ENCODE assay signal across 1 cellular context in the genomic region with DNA sequence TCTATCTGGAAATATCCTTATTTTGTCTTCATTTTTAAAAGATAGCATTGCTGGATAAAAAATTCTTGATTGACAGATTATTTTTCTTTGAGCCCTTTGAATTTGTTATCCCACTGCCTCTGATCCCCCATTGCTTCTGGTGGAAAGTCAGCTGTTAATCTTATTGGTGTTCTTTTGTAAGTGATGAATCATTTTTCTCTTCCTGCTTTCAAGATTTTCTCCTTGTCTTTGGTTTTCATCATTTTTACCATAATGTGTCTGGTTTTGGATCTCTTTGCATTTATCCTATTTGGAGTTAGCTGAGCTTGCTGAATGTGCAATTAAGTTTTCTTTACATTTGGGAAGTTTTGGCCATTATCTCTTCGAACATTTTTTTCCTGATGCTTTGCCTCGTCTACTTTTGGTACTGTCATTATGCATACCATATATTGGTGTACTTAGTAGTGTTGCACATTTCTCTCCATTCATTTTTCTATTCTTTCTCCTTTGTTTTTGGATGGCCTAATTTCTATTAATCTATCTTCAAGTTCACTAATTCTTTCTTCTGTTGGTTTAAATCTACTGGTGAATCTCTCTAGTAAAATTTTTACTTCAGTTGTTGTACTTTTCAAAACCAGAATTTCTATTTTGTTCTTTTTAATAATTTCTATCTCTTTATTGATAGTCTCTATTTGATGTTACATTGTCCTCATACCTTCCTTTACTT.
TF ChIP-seq lines count a peak whose summit lies in the region.

No MANE protein-coding gene starts in this region.

TF ChIP-seq in K562, 482 proteins besides CTCF, POLR2A, EP300 and RAD21 (continued from another document and continues in another):
- peak; percentile 28; the same call in 1 of the 2 replicates for TF ChIP-seq C11orf30 (IDR thresholded peaks at IDR 0.05; ENCODE audit: low read depth)
- no peak for TF ChIP-seq NRF1 (conservative IDR thresholded peaks at IDR 0.05 in 1 of 2, IDR thresholded peaks at IDR 0.05 in 1 of 2)
- no peak for TF ChIP-seq ZFPM2 (CRISPR knock-in tag; IDR thresholded peaks at IDR 0.05)
- TF ChIP-seq, protein P1, sequence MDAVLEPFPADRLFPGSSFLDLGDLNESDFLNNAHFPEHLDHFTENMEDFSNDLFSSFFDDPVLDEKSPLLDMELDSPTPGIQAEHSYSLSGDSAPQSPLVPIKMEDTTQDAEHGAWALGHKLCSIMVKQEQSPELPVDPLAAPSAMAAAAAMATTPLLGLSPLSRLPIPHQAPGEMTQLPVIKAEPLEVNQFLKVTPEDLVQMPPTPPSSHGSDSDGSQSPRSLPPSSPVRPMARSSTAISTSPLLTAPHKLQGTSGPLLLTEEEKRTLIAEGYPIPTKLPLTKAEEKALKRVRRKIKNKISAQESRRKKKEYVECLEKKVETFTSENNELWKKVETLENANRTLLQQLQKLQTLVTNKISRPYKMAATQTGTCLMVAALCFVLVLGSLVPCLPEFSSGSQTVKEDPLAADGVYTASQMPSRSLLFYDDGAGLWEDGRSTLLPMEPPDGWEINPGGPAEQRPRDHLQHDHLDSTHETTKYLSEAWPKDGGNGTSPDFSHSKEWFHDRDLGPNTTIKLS (IDR thresholded peaks at IDR 0.05; ENCODE audit: borderline replicate concordance, low read depth), result no peak
- no peak for TF ChIP-seq CTBP1 (IDR thresholded peaks at IDR 0.05; ENCODE audit: borderline replicate concordance)
- TF ChIP-seq, protein P2, sequence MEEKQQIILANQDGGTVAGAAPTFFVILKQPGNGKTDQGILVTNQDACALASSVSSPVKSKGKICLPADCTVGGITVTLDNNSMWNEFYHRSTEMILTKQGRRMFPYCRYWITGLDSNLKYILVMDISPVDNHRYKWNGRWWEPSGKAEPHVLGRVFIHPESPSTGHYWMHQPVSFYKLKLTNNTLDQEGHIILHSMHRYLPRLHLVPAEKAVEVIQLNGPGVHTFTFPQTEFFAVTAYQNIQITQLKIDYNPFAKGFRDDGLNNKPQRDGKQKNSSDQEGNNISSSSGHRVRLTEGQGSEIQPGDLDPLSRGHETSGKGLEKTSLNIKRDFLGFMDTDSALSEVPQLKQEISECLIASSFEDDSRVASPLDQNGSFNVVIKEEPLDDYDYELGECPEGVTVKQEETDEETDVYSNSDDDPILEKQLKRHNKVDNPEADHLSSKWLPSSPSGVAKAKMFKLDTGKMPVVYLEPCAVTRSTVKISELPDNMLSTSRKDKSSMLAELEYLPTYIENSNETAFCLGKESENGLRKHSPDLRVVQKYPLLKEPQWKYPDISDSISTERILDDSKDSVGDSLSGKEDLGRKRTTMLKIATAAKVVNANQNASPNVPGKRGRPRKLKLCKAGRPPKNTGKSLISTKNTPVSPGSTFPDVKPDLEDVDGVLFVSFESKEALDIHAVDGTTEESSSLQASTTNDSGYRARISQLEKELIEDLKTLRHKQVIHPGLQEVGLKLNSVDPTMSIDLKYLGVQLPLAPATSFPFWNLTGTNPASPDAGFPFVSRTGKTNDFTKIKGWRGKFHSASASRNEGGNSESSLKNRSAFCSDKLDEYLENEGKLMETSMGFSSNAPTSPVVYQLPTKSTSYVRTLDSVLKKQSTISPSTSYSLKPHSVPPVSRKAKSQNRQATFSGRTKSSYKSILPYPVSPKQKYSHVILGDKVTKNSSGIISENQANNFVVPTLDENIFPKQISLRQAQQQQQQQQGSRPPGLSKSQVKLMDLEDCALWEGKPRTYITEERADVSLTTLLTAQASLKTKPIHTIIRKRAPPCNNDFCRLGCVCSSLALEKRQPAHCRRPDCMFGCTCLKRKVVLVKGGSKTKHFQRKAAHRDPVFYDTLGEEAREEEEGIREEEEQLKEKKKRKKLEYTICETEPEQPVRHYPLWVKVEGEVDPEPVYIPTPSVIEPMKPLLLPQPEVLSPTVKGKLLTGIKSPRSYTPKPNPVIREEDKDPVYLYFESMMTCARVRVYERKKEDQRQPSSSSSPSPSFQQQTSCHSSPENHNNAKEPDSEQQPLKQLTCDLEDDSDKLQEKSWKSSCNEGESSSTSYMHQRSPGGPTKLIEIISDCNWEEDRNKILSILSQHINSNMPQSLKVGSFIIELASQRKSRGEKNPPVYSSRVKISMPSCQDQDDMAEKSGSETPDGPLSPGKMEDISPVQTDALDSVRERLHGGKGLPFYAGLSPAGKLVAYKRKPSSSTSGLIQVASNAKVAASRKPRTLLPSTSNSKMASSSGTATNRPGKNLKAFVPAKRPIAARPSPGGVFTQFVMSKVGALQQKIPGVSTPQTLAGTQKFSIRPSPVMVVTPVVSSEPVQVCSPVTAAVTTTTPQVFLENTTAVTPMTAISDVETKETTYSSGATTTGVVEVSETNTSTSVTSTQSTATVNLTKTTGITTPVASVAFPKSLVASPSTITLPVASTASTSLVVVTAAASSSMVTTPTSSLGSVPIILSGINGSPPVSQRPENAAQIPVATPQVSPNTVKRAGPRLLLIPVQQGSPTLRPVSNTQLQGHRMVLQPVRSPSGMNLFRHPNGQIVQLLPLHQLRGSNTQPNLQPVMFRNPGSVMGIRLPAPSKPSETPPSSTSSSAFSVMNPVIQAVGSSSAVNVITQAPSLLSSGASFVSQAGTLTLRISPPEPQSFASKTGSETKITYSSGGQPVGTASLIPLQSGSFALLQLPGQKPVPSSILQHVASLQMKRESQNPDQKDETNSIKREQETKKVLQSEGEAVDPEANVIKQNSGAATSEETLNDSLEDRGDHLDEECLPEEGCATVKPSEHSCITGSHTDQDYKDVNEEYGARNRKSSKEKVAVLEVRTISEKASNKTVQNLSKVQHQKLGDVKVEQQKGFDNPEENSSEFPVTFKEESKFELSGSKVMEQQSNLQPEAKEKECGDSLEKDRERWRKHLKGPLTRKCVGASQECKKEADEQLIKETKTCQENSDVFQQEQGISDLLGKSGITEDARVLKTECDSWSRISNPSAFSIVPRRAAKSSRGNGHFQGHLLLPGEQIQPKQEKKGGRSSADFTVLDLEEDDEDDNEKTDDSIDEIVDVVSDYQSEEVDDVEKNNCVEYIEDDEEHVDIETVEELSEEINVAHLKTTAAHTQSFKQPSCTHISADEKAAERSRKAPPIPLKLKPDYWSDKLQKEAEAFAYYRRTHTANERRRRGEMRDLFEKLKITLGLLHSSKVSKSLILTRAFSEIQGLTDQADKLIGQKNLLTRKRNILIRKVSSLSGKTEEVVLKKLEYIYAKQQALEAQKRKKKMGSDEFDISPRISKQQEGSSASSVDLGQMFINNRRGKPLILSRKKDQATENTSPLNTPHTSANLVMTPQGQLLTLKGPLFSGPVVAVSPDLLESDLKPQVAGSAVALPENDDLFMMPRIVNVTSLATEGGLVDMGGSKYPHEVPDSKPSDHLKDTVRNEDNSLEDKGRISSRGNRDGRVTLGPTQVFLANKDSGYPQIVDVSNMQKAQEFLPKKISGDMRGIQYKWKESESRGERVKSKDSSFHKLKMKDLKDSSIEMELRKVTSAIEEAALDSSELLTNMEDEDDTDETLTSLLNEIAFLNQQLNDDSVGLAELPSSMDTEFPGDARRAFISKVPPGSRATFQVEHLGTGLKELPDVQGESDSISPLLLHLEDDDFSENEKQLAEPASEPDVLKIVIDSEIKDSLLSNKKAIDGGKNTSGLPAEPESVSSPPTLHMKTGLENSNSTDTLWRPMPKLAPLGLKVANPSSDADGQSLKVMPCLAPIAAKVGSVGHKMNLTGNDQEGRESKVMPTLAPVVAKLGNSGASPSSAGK (IDR thresholded peaks at IDR 0.05), result no peak
- no peak for TF ChIP-seq SIN3B (IDR thresholded peaks at IDR 0.05; ENCODE audit: low read depth)
- TF ChIP-seq SNAPC5 (CRISPR knock-in tag; IDR thresholded peaks at IDR 0.05), result no peak
- TF ChIP-seq, protein P3, sequence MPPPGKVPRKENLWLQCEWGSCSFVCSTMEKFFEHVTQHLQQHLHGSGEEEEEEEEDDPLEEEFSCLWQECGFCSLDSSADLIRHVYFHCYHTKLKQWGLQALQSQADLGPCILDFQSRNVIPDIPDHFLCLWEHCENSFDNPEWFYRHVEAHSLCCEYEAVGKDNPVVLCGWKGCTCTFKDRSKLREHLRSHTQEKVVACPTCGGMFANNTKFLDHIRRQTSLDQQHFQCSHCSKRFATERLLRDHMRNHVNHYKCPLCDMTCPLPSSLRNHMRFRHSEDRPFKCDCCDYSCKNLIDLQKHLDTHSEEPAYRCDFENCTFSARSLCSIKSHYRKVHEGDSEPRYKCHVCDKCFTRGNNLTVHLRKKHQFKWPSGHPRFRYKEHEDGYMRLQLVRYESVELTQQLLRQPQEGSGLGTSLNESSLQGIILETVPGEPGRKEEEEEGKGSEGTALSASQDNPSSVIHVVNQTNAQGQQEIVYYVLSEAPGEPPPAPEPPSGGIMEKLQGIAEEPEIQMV (tag; conservative IDR thresholded peaks at IDR 0.05; ENCODE audit: low read depth), result no peak
- TF ChIP-seq TFAP4 (CRISPR knock-in tag; IDR thresholded peaks at IDR 0.05; ENCODE audit: borderline replicate concordance), result no peak
- no peak for TF ChIP-seq THAP12 (CRISPR knock-in tag; IDR thresholded peaks at IDR 0.05)
- no peak for TF ChIP-seq ZHX1 (conservative IDR thresholded peaks at IDR 0.05; ENCODE audit: low read length)
- no peak for TF ChIP-seq ILK (tag; IDR thresholded peaks at IDR 0.05; ENCODE audit: borderline replicate concordance, low read depth)
- no peak for TF ChIP-seq KDM5B (IDR thresholded peaks at IDR 0.05; ENCODE audit: insufficient replicate concordance, low read depth, low read length)
- no peak for TF ChIP-seq CSDE1 (IDR thresholded peaks at IDR 0.05)
- no peak for TF ChIP-seq BRF1 (IDR thresholded peaks at IDR 0.05; ENCODE audit: borderline replicate concordance, extremely low read depth, insufficient read length)
- no peak for TF ChIP-seq DMBX1 (CRISPR knock-in tag; IDR thresholded peaks at IDR 0.05; ENCODE audit: borderline replicate concordance)
- TF ChIP-seq, protein P4, sequence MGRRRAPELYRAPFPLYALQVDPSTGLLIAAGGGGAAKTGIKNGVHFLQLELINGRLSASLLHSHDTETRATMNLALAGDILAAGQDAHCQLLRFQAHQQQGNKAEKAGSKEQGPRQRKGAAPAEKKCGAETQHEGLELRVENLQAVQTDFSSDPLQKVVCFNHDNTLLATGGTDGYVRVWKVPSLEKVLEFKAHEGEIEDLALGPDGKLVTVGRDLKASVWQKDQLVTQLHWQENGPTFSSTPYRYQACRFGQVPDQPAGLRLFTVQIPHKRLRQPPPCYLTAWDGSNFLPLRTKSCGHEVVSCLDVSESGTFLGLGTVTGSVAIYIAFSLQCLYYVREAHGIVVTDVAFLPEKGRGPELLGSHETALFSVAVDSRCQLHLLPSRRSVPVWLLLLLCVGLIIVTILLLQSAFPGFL (CRISPR knock-in tag; IDR thresholded peaks at IDR 0.05), result no peak
- TF ChIP-seq HDGF (IDR thresholded peaks at IDR 0.05), result no peak
- peak; percentile 78 for TF ChIP-seq FOSL1 (tag; conservative IDR thresholded peaks at IDR 0.05)
- no peak for TF ChIP-seq ZNF444 (CRISPR knock-in tag; IDR thresholded peaks at IDR 0.05)
- no peak for TF ChIP-seq SAP30 (IDR thresholded peaks at IDR 0.05; ENCODE audit: borderline replicate concordance, insufficient read depth, low read depth, low read length, poor library complexity, severe bottlenecking)
- TF ChIP-seq PURB (CRISPR knock-in tag; IDR thresholded peaks at IDR 0.05; ENCODE audit: low read depth), result no peak
- TF ChIP-seq BDP1 (IDR thresholded peaks at IDR 0.05; ENCODE audit: insufficient read depth, insufficient read length), result no peak
- TF ChIP-seq HEY1 (CRISPR knock-in tag; IDR thresholded peaks at IDR 0.05; ENCODE audit: borderline replicate concordance), result no peak
- TF ChIP-seq CBX5 (IDR thresholded peaks at IDR 0.05; ENCODE audit: borderline replicate concordance, low read depth), result peak; percentile 95
- no peak for TF ChIP-seq RFX7 (CRISPR knock-in tag; IDR thresholded peaks at IDR 0.05)
- no peak for TF ChIP-seq GATA2 (CRISPR knock-in tag; IDR thresholded peaks at IDR 0.05)
- no peak for TF ChIP-seq ARNT (IDR thresholded peaks at IDR 0.05)
- TF ChIP-seq ZNF197 (CRISPR knock-in tag; IDR thresholded peaks at IDR 0.05; ENCODE audit: low read depth), result no peak
